In the genomic region with DNA sequence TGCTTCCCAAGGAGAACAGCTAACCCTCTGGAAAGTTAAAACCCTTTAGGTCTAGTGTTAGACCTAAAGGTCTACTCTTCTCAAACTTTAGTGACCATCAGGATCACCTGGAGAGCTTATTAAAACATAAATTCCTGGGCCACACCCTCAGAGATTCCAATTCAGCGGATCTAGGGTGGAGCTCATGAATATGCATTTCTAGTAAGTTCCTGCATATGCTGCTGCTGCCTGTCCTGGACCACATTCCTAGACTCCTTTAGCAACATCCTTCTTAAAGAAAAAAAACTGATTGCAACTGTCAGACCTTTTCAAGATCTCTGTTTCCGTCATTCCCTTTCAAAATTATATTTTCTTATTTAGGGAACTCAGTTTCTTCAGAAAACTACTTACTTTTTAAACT, we compare ENCODE assay signal across 1 cellular context.
TF ChIP-seq lines count a peak whose summit lies in the region.

No MANE protein-coding gene starts in this region.

TF ChIP-seq in GM23338, 12 proteins besides CTCF, POLR2A, EP300 and RAD21 (continued from another document):
- TF ChIP-seq ZNF462 (CRISPR knock-in tag; IDR thresholded peaks at IDR 0.05) (no peak), CREB1 (CRISPR knock-in tag; IDR thresholded peaks at IDR 0.05; ENCODE audit: low read depth) (no peak), POLR2AphosphoS5 (IDR thresholded peaks at IDR 0.05; ENCODE audit: low read depth) (no peak), NANOG (IDR thresholded peaks at IDR 0.05; ENCODE audit: borderline replicate concordance) (no peak), ZNF331 (CRISPR knock-in tag; IDR thresholded peaks at IDR 0.05; ENCODE audit: low read depth) (no peak), EZH2 (IDR thresholded peaks at IDR 0.05; ENCODE audit: low read depth, unreplicated experiment) (no peak), JUNB (IDR thresholded peaks at IDR 0.05; ENCODE audit: unreplicated experiment) (no peak), STAT1 (IDR thresholded peaks at IDR 0.05; ENCODE audit: unreplicated experiment) (no peak), EZH2phosphoT487 (IDR thresholded peaks at IDR 0.05; ENCODE audit: unreplicated experiment) (no peak)
- TF ChIP-seq, protein P1, sequence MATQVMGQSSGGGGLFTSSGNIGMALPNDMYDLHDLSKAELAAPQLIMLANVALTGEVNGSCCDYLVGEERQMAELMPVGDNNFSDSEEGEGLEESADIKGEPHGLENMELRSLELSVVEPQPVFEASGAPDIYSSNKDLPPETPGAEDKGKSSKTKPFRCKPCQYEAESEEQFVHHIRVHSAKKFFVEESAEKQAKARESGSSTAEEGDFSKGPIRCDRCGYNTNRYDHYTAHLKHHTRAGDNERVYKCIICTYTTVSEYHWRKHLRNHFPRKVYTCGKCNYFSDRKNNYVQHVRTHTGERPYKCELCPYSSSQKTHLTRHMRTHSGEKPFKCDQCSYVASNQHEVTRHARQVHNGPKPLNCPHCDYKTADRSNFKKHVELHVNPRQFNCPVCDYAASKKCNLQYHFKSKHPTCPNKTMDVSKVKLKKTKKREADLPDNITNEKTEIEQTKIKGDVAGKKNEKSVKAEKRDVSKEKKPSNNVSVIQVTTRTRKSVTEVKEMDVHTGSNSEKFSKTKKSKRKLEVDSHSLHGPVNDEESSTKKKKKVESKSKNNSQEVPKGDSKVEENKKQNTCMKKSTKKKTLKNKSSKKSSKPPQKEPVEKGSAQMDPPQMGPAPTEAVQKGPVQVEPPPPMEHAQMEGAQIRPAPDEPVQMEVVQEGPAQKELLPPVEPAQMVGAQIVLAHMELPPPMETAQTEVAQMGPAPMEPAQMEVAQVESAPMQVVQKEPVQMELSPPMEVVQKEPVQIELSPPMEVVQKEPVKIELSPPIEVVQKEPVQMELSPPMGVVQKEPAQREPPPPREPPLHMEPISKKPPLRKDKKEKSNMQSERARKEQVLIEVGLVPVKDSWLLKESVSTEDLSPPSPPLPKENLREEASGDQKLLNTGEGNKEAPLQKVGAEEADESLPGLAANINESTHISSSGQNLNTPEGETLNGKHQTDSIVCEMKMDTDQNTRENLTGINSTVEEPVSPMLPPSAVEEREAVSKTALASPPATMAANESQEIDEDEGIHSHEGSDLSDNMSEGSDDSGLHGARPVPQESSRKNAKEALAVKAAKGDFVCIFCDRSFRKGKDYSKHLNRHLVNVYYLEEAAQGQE (IDR thresholded peaks at IDR 0.05; ENCODE audit: unreplicated experiment) = no peak
- TF ChIP-seq, protein P2, sequence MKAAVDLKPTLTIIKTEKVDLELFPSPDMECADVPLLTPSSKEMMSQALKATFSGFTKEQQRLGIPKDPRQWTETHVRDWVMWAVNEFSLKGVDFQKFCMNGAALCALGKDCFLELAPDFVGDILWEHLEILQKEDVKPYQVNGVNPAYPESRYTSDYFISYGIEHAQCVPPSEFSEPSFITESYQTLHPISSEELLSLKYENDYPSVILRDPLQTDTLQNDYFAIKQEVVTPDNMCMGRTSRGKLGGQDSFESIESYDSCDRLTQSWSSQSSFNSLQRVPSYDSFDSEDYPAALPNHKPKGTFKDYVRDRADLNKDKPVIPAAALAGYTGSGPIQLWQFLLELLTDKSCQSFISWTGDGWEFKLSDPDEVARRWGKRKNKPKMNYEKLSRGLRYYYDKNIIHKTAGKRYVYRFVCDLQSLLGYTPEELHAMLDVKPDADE (IDR thresholded peaks at IDR 0.05) = no peak
